Comparison of ENCODE assay signal across 2 cellular contexts in genomic region chr10:71256661-71257030, GRCh38.
TF ChIP-seq lines count a peak whose summit lies in the region.

No MANE protein-coding gene starts in this region.

TF ChIP-seq in HCT116, 20 proteins besides CTCF, POLR2A, EP300 and RAD21:
- no peak for TF ChIP-seq ZFX (IDR thresholded peaks at IDR 0.05)
- TF ChIP-seq EZH2 (IDR thresholded peaks at IDR 0.05) = no peak
- TF ChIP-seq SRF (IDR thresholded peaks at IDR 0.05; ENCODE audit: low read depth) = no peak
- no peak for TF ChIP-seq ELF1 (IDR thresholded peaks at IDR 0.05; ENCODE audit: borderline replicate concordance, low read depth)
- TF ChIP-seq ZBTB33 (IDR thresholded peaks at IDR 0.05; ENCODE audit: extremely low read depth, insufficient replicate concordance, low read length) = no peak
- no peak for TF ChIP-seq CEBPB (IDR thresholded peaks at IDR 0.05; ENCODE audit: low read depth)
- no peak for TF ChIP-seq REST (IDR thresholded peaks at IDR 0.05; ENCODE audit: low read depth)
- no peak for TF ChIP-seq FOSL1 (IDR thresholded peaks at IDR 0.05; ENCODE audit: low read depth)
- TF ChIP-seq CBX3 (IDR thresholded peaks at IDR 0.05; ENCODE audit: low read depth) = no peak
- no peak for TF ChIP-seq SIN3A (IDR thresholded peaks at IDR 0.05; ENCODE audit: low read depth)
- TF ChIP-seq, protein P1, sequence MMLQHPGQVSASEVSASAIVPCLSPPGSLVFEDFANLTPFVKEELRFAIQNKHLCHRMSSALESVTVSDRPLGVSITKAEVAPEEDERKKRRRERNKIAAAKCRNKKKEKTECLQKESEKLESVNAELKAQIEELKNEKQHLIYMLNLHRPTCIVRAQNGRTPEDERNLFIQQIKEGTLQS (IDR thresholded peaks at IDR 0.05) = no peak
- TF ChIP-seq EGR1 (IDR thresholded peaks at IDR 0.05; ENCODE audit: low read depth) = no peak
- no peak for TF ChIP-seq JUND (IDR thresholded peaks at IDR 0.05)
- no peak for TF ChIP-seq SP1 (IDR thresholded peaks at IDR 0.05; ENCODE audit: low read depth)
- TF ChIP-seq TCF7L2 (IDR thresholded peaks at IDR 0.05; ENCODE audit: borderline replicate concordance, extremely low read depth, insufficient read depth, insufficient read length) = no peak
- TF ChIP-seq YY1 (IDR thresholded peaks at IDR 0.05; ENCODE audit: extremely low read depth, insufficient replicate concordance, low read depth, low read length) = no peak

TF ChIP-seq in SK-N-SH, 30 proteins besides CTCF, POLR2A, EP300 and RAD21:
- TF ChIP-seq CHD2 (IDR thresholded peaks at IDR 0.05; ENCODE audit: low read length, partially characterized antibody) (no peak), NRF1 (IDR thresholded peaks at IDR 0.05; ENCODE audit: low read depth, low read length) (no peak), SMC3 (IDR thresholded peaks at IDR 0.05; ENCODE audit: low read depth, low read length) (no peak), FOSL2 (IDR thresholded peaks at IDR 0.05; ENCODE audit: borderline replicate concordance, low read depth) (no peak), TAF1 (IDR thresholded peaks at IDR 0.05; ENCODE audit: borderline replicate concordance, low read depth, low read length) (no peak), EZH2phosphoT487 (IDR thresholded peaks at IDR 0.05; ENCODE audit: borderline replicate concordance, low read depth) (no peak), RXRA (IDR thresholded peaks at IDR 0.05; ENCODE audit: borderline replicate concordance, low read depth) (no peak), TCF12 (IDR thresholded peaks at IDR 0.05) (no peak), MXI1 (IDR thresholded peaks at IDR 0.05; ENCODE audit: low read depth, low read length) (no peak), RFX5 (IDR thresholded peaks at IDR 0.05; ENCODE audit: low read length) (no peak), MEF2A (IDR thresholded peaks at IDR 0.05; ENCODE audit: borderline replicate concordance, low read depth) (no peak), TEAD4 (IDR thresholded peaks at IDR 0.05; ENCODE audit: borderline replicate concordance, insufficient read depth) (no peak), FOXJ3 (CRISPR knock-in tag; IDR thresholded peaks at IDR 0.05) (no peak), NFIC (IDR thresholded peaks at IDR 0.05; ENCODE audit: borderline replicate concordance) (no peak)
- TF ChIP-seq, protein P2, sequence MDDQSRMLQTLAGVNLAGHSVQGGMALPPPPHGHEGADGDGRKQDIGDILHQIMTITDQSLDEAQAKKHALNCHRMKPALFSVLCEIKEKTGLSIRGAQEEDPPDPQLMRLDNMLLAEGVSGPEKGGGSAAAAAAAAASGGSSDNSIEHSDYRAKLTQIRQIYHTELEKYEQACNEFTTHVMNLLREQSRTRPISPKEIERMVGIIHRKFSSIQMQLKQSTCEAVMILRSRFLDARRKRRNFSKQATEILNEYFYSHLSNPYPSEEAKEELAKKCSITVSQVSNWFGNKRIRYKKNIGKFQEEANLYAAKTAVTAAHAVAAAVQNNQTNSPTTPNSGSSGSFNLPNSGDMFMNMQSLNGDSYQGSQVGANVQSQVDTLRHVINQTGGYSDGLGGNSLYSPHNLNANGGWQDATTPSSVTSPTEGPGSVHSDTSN (IDR thresholded peaks at IDR 0.05) = no peak
TF ChIP-seq in SK-N-SH: peak in this region for 0.
